In the genomic region with DNA sequence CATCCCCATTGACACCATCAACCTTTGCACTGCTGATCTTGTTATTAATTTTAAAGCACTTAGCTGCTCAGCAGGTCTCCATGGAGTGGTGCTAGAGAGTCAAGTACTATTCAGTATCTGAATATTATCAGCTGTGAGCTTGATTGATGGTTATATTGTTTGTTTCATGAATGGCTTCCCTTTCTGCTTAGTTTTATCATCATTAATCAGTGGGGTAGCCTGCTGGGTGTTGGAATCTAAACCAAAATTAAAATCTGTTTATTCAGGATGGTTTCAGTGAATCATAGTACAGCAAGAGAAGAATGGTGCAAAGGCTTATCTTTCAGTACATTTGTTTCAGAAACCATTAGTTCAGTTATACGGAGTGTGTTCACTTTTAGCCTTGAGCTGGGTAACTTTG, we compare ENCODE assay signal across 10 cellular contexts. TPM values are rescaled to one million over a fixed set of nuclear protein-coding genes. Genes with fewer than 3 reads are reported as not detected.
DNase-seq lines count a peak whose midpoint lies in the region; ATAC-seq and TF ChIP-seq lines count a peak whose summit lies in the region.
"Had no signal": no experiment of that assay in that cellular context is flagged by ENCODE, and none has a peak within 500 bp of the region (broad histone marks: within the 10 kb centered on the region; RNA-seq: fewer than 3 reads in every experiment).

No MANE protein-coding gene starts in this region.

- WGBS in ovary, 3 donors, result 1 to 10% (median 4%) methylated on average over 1 of the region's 1 CpG

- peak; percentile 85 for ATAC-seq in GM19397 (IDR thresholded peaks at IDR 0.05; ENCODE audit: unreplicated experiment)
- peak; percentile 91 for ATAC-seq in SK-N-SH treated with all-trans-retinoic acid at 6 μM for 48 hours
- ATAC-seq in GM21717 (IDR thresholded peaks at IDR 0.05; ENCODE audit: unreplicated experiment), result no peak

- no peak for TF ChIP-seq EP300 in ovary (IDR thresholded peaks at IDR 0.05)

- H3K9me3 ChIP-seq in ovary, result no peaks in the 10 kb centered on the region
- H3K9me3 ChIP-seq: thoracic aorta had no signal

- no peak for TF ChIP-seq CTCF in ovary (IDR thresholded peaks at IDR 0.05)

- H3K36me3 ChIP-seq in ovary, result no peaks in the 10 kb centered on the region
- H3K36me3 ChIP-seq: thoracic aorta had no signal

- DNase-seq in D341Med (ENCODE audit: low spot score), result peak; percentile 54
- peak; percentile 12 for DNase-seq in LHCN-M2 (ENCODE audit: low read depth)
- DNase-seq in iris pigment epithelial cell (ENCODE audit: low read depth), result peak; percentile 57
- no peak for DNase-seq in mesenteric fat pad (ENCODE audit: low spot score)
- DNase-seq in ovary, result no peak

- no peak overlapping the region for H3K4me3 ChIP-seq in ovary
- H3K4me3 ChIP-seq: thoracic aorta had no signal

- no peaks in the 10 kb centered on the region for H3K4me1 ChIP-seq in ovary (ENCODE audit: insufficient read depth)

- TF ChIP-seq POLR2A in ovary (IDR thresholded peaks at IDR 0.05), result no peak

- intact Hi-C loops in ovary (cut with DNase I), result no loop called here

- H3K27me3 ChIP-seq in ovary, result no peaks in the 10 kb centered on the region

- H3K27ac ChIP-seq in ovary, result no peak overlapping the region
- H3K27ac ChIP-seq: thoracic aorta had no signal

TF ChIP-seq in SK-N-SH treated with all-trans-retinoic acid at 6 μM for 48 hours, 23 proteins besides CTCF, POLR2A, EP300 and RAD21:
- TF ChIP-seq ZNF565 (CRISPR knock-in tag; conservative IDR thresholded peaks at IDR 0.05; ENCODE audit: low read depth) (no peak), RARB (CRISPR knock-in tag; IDR thresholded peaks at IDR 0.05) (no peak), OSR1 (CRISPR knock-in tag; IDR thresholded peaks at IDR 0.05) (no peak), BACH2 (CRISPR knock-in tag; IDR thresholded peaks at IDR 0.05; ENCODE audit: borderline replicate concordance) (no peak), TCF4 (CRISPR knock-in tag; IDR thresholded peaks at IDR 0.05; ENCODE audit: borderline replicate concordance) (no peak), GLIS3 (CRISPR knock-in tag; IDR thresholded peaks at IDR 0.05) (no peak), ARNTL (CRISPR knock-in tag; IDR thresholded peaks at IDR 0.05; ENCODE audit: borderline replicate concordance, low read depth) (no peak), ZNF8 (CRISPR knock-in tag; IDR thresholded peaks at IDR 0.05) (no peak), ZNF70 (CRISPR knock-in tag; IDR thresholded peaks at IDR 0.05) (no peak), CREB5 (CRISPR knock-in tag; IDR thresholded peaks at IDR 0.05; ENCODE audit: low read depth) (no peak), ZFP30 (CRISPR knock-in tag; IDR thresholded peaks at IDR 0.05) (no peak), CSDC2 (CRISPR knock-in tag; IDR thresholded peaks at IDR 0.05) (no peak)
- TF ChIP-seq, protein P1, sequence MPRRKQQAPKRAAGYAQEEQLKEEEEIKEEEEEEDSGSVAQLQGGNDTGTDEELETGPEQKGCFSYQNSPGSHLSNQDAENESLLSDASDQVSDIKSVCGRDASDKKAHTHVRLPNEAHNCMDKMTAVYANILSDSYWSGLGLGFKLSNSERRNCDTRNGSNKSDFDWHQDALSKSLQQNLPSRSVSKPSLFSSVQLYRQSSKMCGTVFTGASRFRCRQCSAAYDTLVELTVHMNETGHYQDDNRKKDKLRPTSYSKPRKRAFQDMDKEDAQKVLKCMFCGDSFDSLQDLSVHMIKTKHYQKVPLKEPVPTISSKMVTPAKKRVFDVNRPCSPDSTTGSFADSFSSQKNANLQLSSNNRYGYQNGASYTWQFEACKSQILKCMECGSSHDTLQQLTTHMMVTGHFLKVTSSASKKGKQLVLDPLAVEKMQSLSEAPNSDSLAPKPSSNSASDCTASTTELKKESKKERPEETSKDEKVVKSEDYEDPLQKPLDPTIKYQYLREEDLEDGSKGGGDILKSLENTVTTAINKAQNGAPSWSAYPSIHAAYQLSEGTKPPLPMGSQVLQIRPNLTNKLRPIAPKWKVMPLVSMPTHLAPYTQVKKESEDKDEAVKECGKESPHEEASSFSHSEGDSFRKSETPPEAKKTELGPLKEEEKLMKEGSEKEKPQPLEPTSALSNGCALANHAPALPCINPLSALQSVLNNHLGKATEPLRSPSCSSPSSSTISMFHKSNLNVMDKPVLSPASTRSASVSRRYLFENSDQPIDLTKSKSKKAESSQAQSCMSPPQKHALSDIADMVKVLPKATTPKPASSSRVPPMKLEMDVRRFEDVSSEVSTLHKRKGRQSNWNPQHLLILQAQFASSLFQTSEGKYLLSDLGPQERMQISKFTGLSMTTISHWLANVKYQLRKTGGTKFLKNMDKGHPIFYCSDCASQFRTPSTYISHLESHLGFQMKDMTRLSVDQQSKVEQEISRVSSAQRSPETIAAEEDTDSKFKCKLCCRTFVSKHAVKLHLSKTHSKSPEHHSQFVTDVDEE (CRISPR knock-in tag; IDR thresholded peaks at IDR 0.05), result no peak

RNA-seq across cellular contexts. Expression of gene SCEL, which starts 42.5 kb away (rescaled TPM):
- total RNA-seq in LHCN-M2 (2014; rRNA removed), result not detected in 2 replicates
- not detected for polyA plus RNA-seq in LHCN-M2 (2012)
- total RNA-seq in mesenteric fat pad, result 0.13 TPM
- not detected for total RNA-seq in ovary
- under 1 TPM in 1 of 2 donors, not detected in 1; 0.04 TPM for polyA plus RNA-seq in ovary
- polyA plus RNA-seq: IgD-negative memory B cell had no signal

Comparison
In these comparisons a context has a peak if more than half of its experiments do, and no peak if none do; other contexts are left out.
1. DNase-seq: peak in D341Med (single experiment), LHCN-M2 (single experiment) and iris pigment epithelial cell (single experiment); none in mesenteric fat pad (single experiment) and ovary (0 of 5).